In genomic region chr1:165764277-165764676, GRCh38 we compare ENCODE assay signal across 10 cellular contexts.
"Had no signal": no experiment of that assay in that cellular context is flagged by ENCODE, and none has a peak within 500 bp of the region (broad histone marks: within the 10 kb centered on the region; RNA-seq: fewer than 3 reads in every experiment).

No MANE protein-coding gene starts in this region.

- H3K9me3 Mint-ChIP-seq: dendritic cell treated with granulocyte-macrophage colony-stimulating factor and Interleukin-4, amounts not matched to agents 40 ng/mL and 50 ng/mL, for 4 days; T-helper 1 cell treated with Interleukin-12 subunit alpha and Interleukin-12 subunit beta and Interleukin-4 antibody, amounts not matched to agents 30 μg/mL and 1 μg/mL, for 36 hours had no signal

- DNase-seq: activated CD4-positive, CD25-positive, alpha-beta regulatory T cell; activated CD8-positive, alpha-beta memory T cell treated with anti-CD3 and anti-CD28 coated beads for 24 hours; body of pancreas; cerebellar nuclear complex; erythroblast; hippocampal formation; trophoblast cell had no signal

- H3K4me3 Mint-ChIP-seq: dendritic cell treated with granulocyte-macrophage colony-stimulating factor and Interleukin-4, amounts not matched to agents 40 ng/mL and 50 ng/mL, for 4 days; T-helper 1 cell treated with Interleukin-12 subunit alpha and Interleukin-12 subunit beta and Interleukin-4 antibody, amounts not matched to agents 30 μg/mL and 1 μg/mL, for 36 hours had no signal

- H3K9me3 ChIP-seq: body of pancreas, neutrophil had no signal

- H3K27ac ChIP-seq: body of pancreas, neutrophil had no signal

- ATAC-seq: body of pancreas had no signal

- H3K4me3 ChIP-seq: body of pancreas had no signal

- H3K27me3 Mint-ChIP-seq: dendritic cell treated with granulocyte-macrophage colony-stimulating factor and Interleukin-4, amounts not matched to agents 40 ng/mL and 50 ng/mL, for 4 days had no signal

- H3K27me3 ChIP-seq: body of pancreas, neutrophil had no signal

- H3K27ac Mint-ChIP-seq: dendritic cell treated with granulocyte-macrophage colony-stimulating factor and Interleukin-4, amounts not matched to agents 40 ng/mL and 50 ng/mL, for 4 days; T-helper 1 cell treated with Interleukin-12 subunit alpha and Interleukin-12 subunit beta and Interleukin-4 antibody, amounts not matched to agents 30 μg/mL and 1 μg/mL, for 36 hours had no signal
